In genomic region chr9:136196465-136197371, GRCh38 we compare ENCODE assay signal across 19 cellular contexts. TPM values are rescaled to one million over a fixed set of nuclear protein-coding genes. Genes with fewer than 3 reads are reported as not detected.
A peak's percentile ranks its signal among the peaks of the same experiment; 100 is the strongest.
DNase-seq lines count a peak whose midpoint lies in the region; ATAC-seq and TF ChIP-seq lines count a peak whose summit lies in the region.
"Had no signal": no experiment of that assay in that cellular context is flagged by ENCODE, and none has a peak within 500 bp of the region (broad histone marks: within the 10 kb centered on the region; RNA-seq: fewer than 3 reads in every experiment).

No MANE protein-coding gene starts in this region.

- ATAC-seq in WTC11 (0 out of 2 replicates have a peak, but pooled peaks have one; percentile 5), HG03135 (IDR thresholded peaks at IDR 0.05; ENCODE audit: unreplicated experiment) (no peak), GM19023 (IDR thresholded peaks at IDR 0.05; ENCODE audit: unreplicated experiment) (no peak)
- ATAC-seq in stimulated activated effector memory CD8-positive, alpha-beta T cell treated with anti-CD3 and anti-CD28 coated beads, Interleukin-12 subunit alpha, Interleukin-12 subunit beta, amount 100 ng/mL, for 72 hours: peak; percentile 20
- ATAC-seq: activated CD4-positive, CD25-positive, alpha-beta regulatory T cell treated with anti-CD3 and anti-CD28 coated beads, Interleukin-2, amount 50 U/mL, for 24 hours; right cardiac atrium had no signal

- no peak for TF ChIP-seq CTCF in WTC11 (IDR thresholded peaks at IDR 0.05)

- no peaks in the 10 kb centered on the region for H3K9me3 Mint-ChIP-seq in WTC11
- H3K9me3 Mint-ChIP-seq in stimulated activated effector memory CD8-positive, alpha-beta T cell treated with anti-CD3 and anti-CD28 coated beads, Interleukin-12 subunit alpha, Interleukin-12 subunit beta, amount 100 ng/mL, for 72 hours: no peaks in the 10 kb centered on the region
- H3K9me3 Mint-ChIP-seq: neural crest cell had no signal

- H3K27me3 Mint-ChIP-seq in WTC11 (ENCODE audit: low read depth): peaks cover 97% of the 10 kb centered on the region

- POLR2A ChIA-PET in WTC11 (lab: Charles Lee): no interaction called here

- H3K4me3 ChIP-seq in H7 (ENCODE audit: insufficient read depth, low read depth, low read length): no peak overlapping the region
- H3K4me3 ChIP-seq: testis had no signal

- peaks cover 22% of the 10 kb centered on the region for H3K4me1 Mint-ChIP-seq in WTC11
- peaks cover 8% of the 10 kb centered on the region for H3K4me1 Mint-ChIP-seq in stimulated activated effector memory CD8-positive, alpha-beta T cell treated with anti-CD3 and anti-CD28 coated beads, Interleukin-12 subunit alpha, Interleukin-12 subunit beta, amount 100 ng/mL, for 72 hours
- H3K4me1 Mint-ChIP-seq: CD14-positive monocyte, neural crest cell had no signal

- CTCF ChIA-PET in WTC11 (lab: Charles Lee): interaction anchor here (0.5 to 3.0 kb wide), 14 partner anchors 9 to 229 kb away, joined by 3 to 13 read pairs (median 4); partner anchors contain the start of genes DNLZ and LHX3

- H3K4me3 Mint-ChIP-seq in WTC11: peak overlapping the region; percentile 58
- no peak overlapping the region for H3K4me3 Mint-ChIP-seq in stimulated activated effector memory CD8-positive, alpha-beta T cell treated with anti-CD3 and anti-CD28 coated beads, Interleukin-12 subunit alpha, Interleukin-12 subunit beta, amount 100 ng/mL, for 72 hours
- H3K4me3 Mint-ChIP-seq: neural crest cell had no signal

- H3K36me3 Mint-ChIP-seq in WTC11: no peaks in the 10 kb centered on the region
- H3K36me3 Mint-ChIP-seq in stimulated activated effector memory CD8-positive, alpha-beta T cell treated with anti-CD3 and anti-CD28 coated beads, Interleukin-12 subunit alpha, Interleukin-12 subunit beta, amount 100 ng/mL, for 72 hours: no peaks in the 10 kb centered on the region

- H3K27ac Mint-ChIP-seq in WTC11: no peak overlapping the region
- H3K27ac Mint-ChIP-seq in stimulated activated effector memory CD8-positive, alpha-beta T cell treated with anti-CD3 and anti-CD28 coated beads, Interleukin-12 subunit alpha, Interleukin-12 subunit beta, amount 100 ng/mL, for 72 hours: no peak overlapping the region
- H3K27ac Mint-ChIP-seq: CD14-positive monocyte had no signal

- H3K36me3 ChIP-seq in H7 (replicated peaks; ENCODE audit: control insufficient read depth, insufficient read depth, low read length): no peaks in the 10 kb centered on the region

- DNase-seq in H7 (peak; percentile 85), MV-4-11 (lab: John Stamatoyannopoulos, UW) (peak; percentile 14), WTC11 (ENCODE audit: low spot score) (no peak), retina (no peak)
- no peak for DNase-seq in stimulated activated effector memory CD8-positive, alpha-beta T cell treated with anti-CD3 and anti-CD28 coated beads, Interleukin-12 subunit alpha, Interleukin-12 subunit beta, amount 100 ng/mL, for 72 hours (ENCODE audit: low spot score in 2 of 2)
- DNase-seq: activated CD8-positive, alpha-beta memory T cell treated with anti-CD3 and anti-CD28 coated beads, Interleukin-2, amount 50 U/mL, for 4 hours; activated naive CD4-positive, alpha-beta T cell treated with Interleukin-2 at 50 U/mL for 16 hours; cortex of kidney; erythroblast; mesendoderm; NCI-H1048; NCI-H446 treated with DMSO at 0.1 percent for 48 hours; right cardiac atrium; testis had no signal

- peaks cover 97% of the 10 kb centered on the region for H3K27me3 ChIP-seq in H7 (ENCODE audit: control insufficient read depth, insufficient read depth, low read length)
- H3K27me3 ChIP-seq: testis had no signal

TF ChIP-seq in WTC11, 78 proteins besides CTCF, POLR2A, EP300 and RAD21 (continues in another document):
- TF ChIP-seq AFF4 (CRISPR knock-in tag; IDR thresholded peaks at IDR 0.05; ENCODE audit: borderline replicate concordance): no peak
- no peak for TF ChIP-seq SMAD3 (CRISPR knock-in tag; IDR thresholded peaks at IDR 0.05; ENCODE audit: borderline replicate concordance)
- TF ChIP-seq FOXJ3 (CRISPR knock-in tag; IDR thresholded peaks at IDR 0.05; ENCODE audit: borderline replicate concordance): no peak
- TF ChIP-seq ZMAT4 (CRISPR knock-in tag; IDR thresholded peaks at IDR 0.05): no peak
- TF ChIP-seq, protein P1, sequence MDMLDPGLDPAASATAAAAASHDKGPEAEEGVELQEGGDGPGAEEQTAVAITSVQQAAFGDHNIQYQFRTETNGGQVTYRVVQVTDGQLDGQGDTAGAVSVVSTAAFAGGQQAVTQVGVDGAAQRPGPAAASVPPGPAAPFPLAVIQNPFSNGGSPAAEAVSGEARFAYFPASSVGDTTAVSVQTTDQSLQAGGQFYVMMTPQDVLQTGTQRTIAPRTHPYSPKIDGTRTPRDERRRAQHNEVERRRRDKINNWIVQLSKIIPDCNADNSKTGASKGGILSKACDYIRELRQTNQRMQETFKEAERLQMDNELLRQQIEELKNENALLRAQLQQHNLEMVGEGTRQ (CRISPR knock-in tag; IDR thresholded peaks at IDR 0.05): no peak
- TF ChIP-seq, protein P2, sequence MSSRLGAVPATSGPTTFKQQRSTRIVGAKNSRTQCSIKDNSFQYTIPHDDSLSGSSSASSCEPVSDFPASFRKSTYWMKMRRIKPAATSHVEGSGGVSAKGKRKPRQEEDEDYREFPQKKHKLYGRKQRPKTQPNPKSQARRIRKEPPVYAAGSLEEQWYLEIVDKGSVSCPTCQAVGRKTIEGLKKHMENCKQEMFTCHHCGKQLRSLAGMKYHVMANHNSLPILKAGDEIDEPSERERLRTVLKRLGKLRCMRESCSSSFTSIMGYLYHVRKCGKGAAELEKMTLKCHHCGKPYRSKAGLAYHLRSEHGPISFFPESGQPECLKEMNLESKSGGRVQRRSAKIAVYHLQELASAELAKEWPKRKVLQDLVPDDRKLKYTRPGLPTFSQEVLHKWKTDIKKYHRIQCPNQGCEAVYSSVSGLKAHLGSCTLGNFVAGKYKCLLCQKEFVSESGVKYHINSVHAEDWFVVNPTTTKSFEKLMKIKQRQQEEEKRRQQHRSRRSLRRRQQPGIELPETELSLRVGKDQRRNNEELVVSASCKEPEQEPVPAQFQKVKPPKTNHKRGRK (CRISPR knock-in tag; IDR thresholded peaks at IDR 0.05; ENCODE audit: borderline replicate concordance): no peak
- no peak for TF ChIP-seq ERG (CRISPR knock-in tag; IDR thresholded peaks at IDR 0.05)
- TF ChIP-seq ZNF232 (CRISPR knock-in tag; IDR thresholded peaks at IDR 0.05): no peak
- TF ChIP-seq ATF2 (CRISPR knock-in tag; IDR thresholded peaks at IDR 0.05; ENCODE audit: borderline replicate concordance, low read depth): no peak
- TF ChIP-seq CREM (CRISPR knock-in tag; IDR thresholded peaks at IDR 0.05): no peak

RNA-seq across cellular contexts. Expression of gene LHX3, which starts 8.2 kb away (rescaled TPM):
- total RNA-seq in H7 (2014; rRNA removed; shearing (Covaris generic)): 0.07 TPM in 1 of 2 replicates, not detected in the other
- total RNA-seq in WTC11 (2021): 0.11 TPM in 1 of 3 replicates, not detected in the others
- total RNA-seq: right cardiac atrium had no signal

RNA-seq across cellular contexts. Expression of gene QSOX2, which starts 48.9 kb away (rescaled TPM):
- total RNA-seq in H7 (2014; rRNA removed; shearing (Covaris generic)): 22.6 and 24.6 TPM in 2 replicates
- 31.7 to 33.4 TPM (median 33.2 TPM) in 3 replicates for total RNA-seq in WTC11 (2021)

Comparison
In these comparisons a context has a peak if more than half of its experiments do, and no peak if none do; other contexts are left out.
1. DNase-seq: peak in H7 (single experiment) and MV-4-11 (single experiment); none in WTC11 (single experiment), stimulated activated effector memory CD8-positive, alpha-beta T cell treated with anti-CD3 and anti-CD28 coated beads, Interleukin-12 subunit alpha, Interleukin-12 subunit beta, amount 100 ng/mL, for 72 hours (0 of 2) and retina (single experiment).
2. ATAC-seq: peak in WTC11 (single experiment) and stimulated activated effector memory CD8-positive, alpha-beta T cell treated with anti-CD3 and anti-CD28 coated beads, Interleukin-12 subunit alpha, Interleukin-12 subunit beta, amount 100 ng/mL, for 72 hours (single experiment); none in HG03135 (single experiment) and GM19023 (single experiment).